Comparison of ENCODE assay signal across 9 cellular contexts in the genomic region with DNA sequence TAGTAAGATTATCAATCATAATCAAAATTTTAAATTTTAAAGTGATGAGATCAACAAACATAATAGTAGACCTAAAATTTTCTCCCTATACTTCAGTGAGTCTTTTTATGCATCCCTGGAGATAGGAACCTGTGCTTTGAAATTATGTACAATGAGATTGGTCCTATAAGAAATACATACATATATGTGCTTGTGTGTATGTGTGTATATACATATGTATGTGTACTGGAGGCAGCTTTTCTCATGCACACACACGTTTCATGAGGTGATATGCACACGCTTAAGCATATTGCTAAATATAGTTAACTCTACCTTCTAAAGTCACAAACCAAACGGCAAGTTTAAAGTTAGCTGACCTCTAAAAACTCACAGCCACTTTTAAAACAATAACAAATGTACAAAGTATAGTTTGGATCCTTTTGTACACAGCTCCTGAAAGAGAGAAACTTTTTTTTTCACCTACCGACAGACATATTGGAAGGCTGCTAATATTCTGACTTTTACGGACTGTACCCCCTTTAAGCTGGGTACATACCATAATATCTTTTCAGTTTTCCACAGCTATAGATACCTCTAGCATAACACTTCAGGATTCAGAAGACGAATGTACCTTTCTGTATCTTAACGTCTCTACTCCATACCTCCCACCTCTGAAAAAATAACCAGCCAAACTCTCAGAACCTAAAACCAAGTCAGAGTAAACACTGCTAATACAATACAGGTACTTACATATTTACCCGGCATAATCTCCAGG. TPM values are rescaled to one million over a fixed set of nuclear protein-coding genes. Genes with fewer than 3 reads are reported as not detected.
A peak's percentile ranks its signal among the peaks of the same experiment; 100 is the strongest.
DNase-seq lines count a peak whose midpoint lies in the region; ATAC-seq and TF ChIP-seq lines count a peak whose summit lies in the region.
"Had no signal": no experiment of that assay in that cellular context is flagged by ENCODE, and none has a peak within 500 bp of the region (broad histone marks: within the 10 kb centered on the region; RNA-seq: fewer than 3 reads in every experiment).

No MANE protein-coding gene starts in this region.

- peaks cover 75 to 83% (median 78%) of the 10 kb centered on the region in 3 donors for H3K4me1 Mint-ChIP-seq in CD8-positive, alpha-beta memory T cell

- no peaks in the 10 kb centered on the region for H3K9me3 Mint-ChIP-seq in CD8-positive, alpha-beta memory T cell

- peaks cover 45% of the 10 kb centered on the region for H3K4me1 ChIP-seq in CD8-positive, alpha-beta memory T cell (ENCODE audit: insufficient read depth, low read length)
- H3K4me1 ChIP-seq in OCI-LY7 (ENCODE audit: insufficient read depth, low read length, poor library complexity, severe bottlenecking): peaks cover 61% of the 10 kb centered on the region
- H3K4me1 ChIP-seq in parathyroid adenoma: peaks cover 33% of the 10 kb centered on the region

- no TSS peak for BruUV-seq in OCI-LY7 (replicated peaks; lab: Mats Ljungman, UMichigan)

- H3K9me2 ChIP-seq in OCI-LY7 (ENCODE audit: insufficient read depth, low read length): no peaks in the 10 kb centered on the region

- H3K79me2 ChIP-seq in OCI-LY7 (ENCODE audit: insufficient read depth, low read depth, low read length): peaks cover 95% of the 10 kb centered on the region
- H3K79me2 ChIP-seq in parathyroid adenoma: peaks cover 26% of the 10 kb centered on the region

- ATAC-seq in HG03521 (IDR thresholded peaks at IDR 0.05; ENCODE audit: unreplicated experiment): no peak
- ATAC-seq in HG03469 (IDR thresholded peaks at IDR 0.05; ENCODE audit: unreplicated experiment): no peak

- TF ChIP-seq CTCF in OCI-LY7 (conservative IDR thresholded peaks at IDR 0.05; ENCODE audit: low read length) (no peak), epithelial cell of proximal tubule (conservative IDR thresholded peaks at IDR 0.05; ENCODE audit: low read depth, low read length) (no peak), parathyroid adenoma (IDR thresholded peaks at IDR 0.05) (no peak)

- H3K27ac Mint-ChIP-seq in CD8-positive, alpha-beta memory T cell: peak overlapping the region; percentile 50 to 93 (median 83)

- H3K27me3 Mint-ChIP-seq in CD8-positive, alpha-beta memory T cell: peaks cover 0 to 1% of the 10 kb centered on the region in 2 donors

- intact Hi-C loops in OCI-LY7 (cut with micrococcal nuclease; ENCODE audit: unreplicated experiment): loop anchor here (5.0 kb wide), 2 partner anchors 148 to 577 kb away; no protein-coding TSS in a partner anchor

- H3K4me3 ChIP-seq in CD8-positive, alpha-beta memory T cell (ENCODE audit: low read length): peak overlapping the region; percentile 37
- peak overlapping the region; percentile 94 for H3K4me3 ChIP-seq in OCI-LY7 (ENCODE audit: low read depth, low read length, poor library complexity, severe bottlenecking)
- H3K4me3 ChIP-seq in epithelial cell of proximal tubule (ENCODE audit: low read depth, low read length): peak overlapping the region; percentile 93
- H3K4me3 ChIP-seq in parathyroid adenoma (ENCODE audit: low read depth, low read length): no peak overlapping the region

- H3K4me2 ChIP-seq in OCI-LY7 (ENCODE audit: low read length) (peak overlapping the region; percentile 85), parathyroid adenoma (ENCODE audit: low read length) (peak overlapping the region; percentile 73)

- POLR2A ChIA-PET in CD8-positive, alpha-beta memory T cell (lab: Charles Lee): no interaction called here
- POLR2A ChIA-PET in OCI-LY7 (lab: Charles Lee): interaction anchor here (0.6 to 7.0 kb wide), 19 partner anchors 9 to 160 kb away, joined by 3 to 68 read pairs (median 4); no protein-coding TSS in a partner anchor

- peak overlapping the region; percentile 73 to 93 (median 84) for H3K4me3 Mint-ChIP-seq in CD8-positive, alpha-beta memory T cell

- CTCF ChIA-PET in CD8-positive, alpha-beta memory T cell (lab: Charles Lee): interaction anchor here (1.4 to 2.8 kb wide), 3 partner anchors 15 to 52 kb away, joined by 3 to 11 read pairs (median 4); no protein-coding TSS in a partner anchor
- CTCF ChIA-PET in OCI-LY7 (lab: Charles Lee; ENCODE audit: unreplicated experiment): no interaction called here

- DNase-seq in CD8-positive, alpha-beta memory T cell: no peak
- no peak for DNase-seq in OCI-LY7 (ENCODE audit: low spot score)
- DNase-seq in epithelial cell of proximal tubule (ENCODE audit: low read depth): no peak
- no peak for DNase-seq in epidermal melanocyte (ENCODE audit: insufficient read length, low spot score)
- no peak for DNase-seq in occipital lobe (lab: John Stamatoyannopoulos, UW)
- DNase-seq: stimulated activated CD8-positive, alpha-beta memory T cell treated with anti-CD3 and anti-CD28 coated beads, Interleukin-4, amount 100 ng/mL, for 48 hours had no signal

- H3K36me3 Mint-ChIP-seq in CD8-positive, alpha-beta memory T cell: peaks cover 0 to 12% (median 10%) of the 10 kb centered on the region in 3 donors

- no peaks in the 10 kb centered on the region for H3K27me3 ChIP-seq in CD8-positive, alpha-beta memory T cell (ENCODE audit: insufficient read depth, low read length, poor library complexity, severe bottlenecking)
- H3K27me3 ChIP-seq in parathyroid adenoma (ENCODE audit: control insufficient read depth, insufficient read depth, low read length): no peaks in the 10 kb centered on the region

- peaks cover 51% of the 10 kb centered on the region for H4K20me1 ChIP-seq in OCI-LY7 (ENCODE audit: insufficient read depth, low read length)

- H3K36me3 ChIP-seq in CD8-positive, alpha-beta memory T cell (ENCODE audit: insufficient read depth, low read length): no peaks in the 10 kb centered on the region
- H3K36me3 ChIP-seq in OCI-LY7 (ENCODE audit: insufficient read depth, low read length): peaks cover 63% of the 10 kb centered on the region
- no peaks in the 10 kb centered on the region for H3K36me3 ChIP-seq in parathyroid adenoma (ENCODE audit: control insufficient read depth, insufficient read depth, low read length)

- H2AFZ ChIP-seq in OCI-LY7 (ENCODE audit: low read length): no peak overlapping the region
- H2AFZ ChIP-seq in parathyroid adenoma: no peak overlapping the region

- H3K9me3 ChIP-seq in CD8-positive, alpha-beta memory T cell (ENCODE audit: low read length): no peaks in the 10 kb centered on the region
- H3K9me3 ChIP-seq in OCI-LY7 (ENCODE audit: low read length) (no peaks in the 10 kb centered on the region), parathyroid adenoma (ENCODE audit: control insufficient read depth, low read length) (no peaks in the 10 kb centered on the region)

- peak overlapping the region; percentile 55 for H3K27ac ChIP-seq in CD8-positive, alpha-beta memory T cell (ENCODE audit: low read depth, low read length)
- peak overlapping the region; percentile 64 for H3K27ac ChIP-seq in OCI-LY7 (ENCODE audit: low read depth, low read length, poor library complexity, severe bottlenecking)
- H3K27ac ChIP-seq in parathyroid adenoma: peak overlapping the region; percentile 80

- H3K9ac ChIP-seq in parathyroid adenoma: no peak overlapping the region

RNA-seq across cellular contexts. Expression of gene ITGB1, which starts 3.3 kb away (rescaled TPM):
- 10 to 100 TPM; 75.5 to 82.1 TPM for total RNA-seq in CD8-positive, alpha-beta memory T cell
- polyA plus RNA-seq in CD8-positive, alpha-beta memory T cell: 342 TPM
- total RNA-seq in OCI-LY7 (2014; rRNA removed; shearing (Covaris generic)): 165 and 179 TPM in 2 replicates
- total RNA-seq in OCI-LY7 (2022): 167 and 199 TPM in 2 replicates
- total RNA-seq in epithelial cell of proximal tubule: 1,039 and 2,053 TPM in 2 replicates
- 102 TPM for total RNA-seq in occipital lobe
